ENCODE assay signal across 8 cellular contexts in the genomic region with DNA sequence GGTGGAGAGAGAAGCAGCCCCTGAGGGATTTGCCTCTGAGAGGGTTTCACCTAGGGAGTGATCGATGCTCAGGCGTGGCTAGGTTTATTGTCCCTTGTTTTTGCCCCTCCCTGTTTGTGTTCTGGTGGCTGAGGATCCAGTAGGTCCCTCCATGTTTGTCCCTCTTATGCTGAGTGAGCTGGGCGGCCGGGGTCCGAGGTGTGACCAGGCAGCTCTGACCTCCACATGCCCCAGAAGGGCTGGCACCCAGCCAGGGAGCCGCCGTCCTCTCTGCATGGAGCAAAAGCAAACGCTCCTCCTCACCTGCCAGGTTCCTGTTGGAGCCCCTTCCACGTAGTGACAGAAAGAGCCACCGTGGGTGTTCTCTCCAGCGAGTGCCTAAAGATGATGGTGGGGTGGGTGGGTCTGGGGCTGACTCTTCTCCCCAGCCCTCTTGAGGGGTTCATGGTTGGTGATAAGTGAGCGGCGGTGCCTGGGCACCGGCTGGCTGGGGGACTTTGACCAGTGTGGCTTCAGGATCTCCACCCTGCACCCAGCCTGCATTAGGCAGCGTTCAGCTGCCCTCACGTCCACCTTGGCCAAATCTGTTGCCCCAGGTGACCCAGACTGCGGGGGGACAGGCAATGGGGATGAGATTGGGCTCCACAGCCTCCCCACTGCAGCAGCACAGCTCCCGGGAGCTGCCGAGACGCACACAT. TPM values are rescaled to one million over a fixed set of nuclear protein-coding genes. Genes with fewer than 3 reads are reported as not detected.
A peak's percentile ranks its signal among the peaks of the same experiment; 100 is the strongest.
DNase-seq lines count a peak whose midpoint lies in the region; ATAC-seq, FAIRE-seq and TF ChIP-seq lines count a peak whose summit lies in the region.

No MANE protein-coding gene starts in this region.

- 0 out of 2 replicates have a peak, but pooled peaks cover 2% of the 10 kb centered on the region for H4K20me1 ChIP-seq in SK-N-SH (ENCODE audit: insufficient read depth)
- no peaks in the 10 kb centered on the region for H4K20me1 ChIP-seq in K562 (replicated peaks; ENCODE audit: control insufficient read depth, insufficient read depth, low read length)

- ATAC-seq in SK-N-SH treated with all-trans-retinoic acid at 6 μM for 48 hours (no peak), K562 (no peak), GM18502 (IDR thresholded peaks at IDR 0.05; ENCODE audit: poor library complexity, unreplicated experiment) (no peak)

- BruUV-seq in K562 (replicated peaks; lab: Mats Ljungman, UMichigan), result no TSS peak

- FAIRE-seq in K562 (lab: Jason Lieb, UNC), result no peak

- peaks cover 6 to 34% of the 10 kb centered on the region in 2 experiments for H3K36me3 ChIP-seq in SK-N-SH (replicated peaks in 1 of 2; ENCODE audit: control insufficient read depth in 1 of 2, insufficient read depth in 2 of 2, low read length in 1 of 2)
- peaks cover 43% of the 10 kb centered on the region; the same call in 1 of the 3 replicates for H3K36me3 ChIP-seq in K562 (ENCODE audit: control insufficient read depth, insufficient read depth, low read length)
- peaks cover 0 to 8% (median 3%) of the 10 kb centered on the region in 4 donors for H3K36me3 ChIP-seq in liver (ENCODE audit: control insufficient read depth in 4 of 4, insufficient read depth in 3 of 4, low read depth in 1 of 4, low read length in 3 of 4)
- peaks cover 54% of the 10 kb centered on the region for H3K36me3 ChIP-seq in suprapubic skin

- in situ Hi-C loops in K562 (cut with MboI), result no loop called here

- no peak overlapping the region for H3K9ac ChIP-seq in SK-N-SH
- peak overlapping the region in 1 of 2 experiments; percentile 68; a peak in 1 of 4 replicates for H3K9ac ChIP-seq in K562 (ENCODE audit: insufficient read depth in 1 of 2, low read depth in 2 of 2, low read length in 2 of 2)
- peak overlapping the region; percentile 1 to 59 for H3K9ac ChIP-seq in liver (ENCODE audit: low read depth in 1 of 2, low read length in 2 of 2)

- H3K4me2 ChIP-seq in SK-N-SH, result no peak overlapping the region
- no peak overlapping the region for H3K4me2 ChIP-seq in K562 (ENCODE audit: insufficient read depth, low read length)

- no peaks in the 10 kb centered on the region for H3K9me1 ChIP-seq in K562 (ENCODE audit: control insufficient read depth, insufficient read depth, low read length)

- H3K4me1 ChIP-seq in SK-N-SH (ENCODE audit: control insufficient read depth in 1 of 2, insufficient read depth in 2 of 2, low read depth in 1 of 2, low read length in 1 of 2) (peaks cover 0 to 4% of the 10 kb centered on the region in 2 experiments; a peak in 1 of 4 replicates), K562 (replicated peaks in 1 of 2; ENCODE audit: control insufficient read depth in 2 of 2, insufficient read depth in 2 of 2, low read length in 2 of 2) (peaks cover 0 to 65% of the 10 kb centered on the region in 2 experiments; a peak in 2 of 5 replicates), liver (ENCODE audit: control insufficient read depth in 4 of 4, insufficient read depth in 4 of 4, low read length in 3 of 4) (peaks cover 20 to 90% (median 74%) of the 10 kb centered on the region in 4 donors), suprapubic skin (peaks cover 27% of the 10 kb centered on the region)

- TF ChIP-seq POLR2A in K562 (conservative IDR thresholded peaks at IDR 0.05), result no peak
- no peak for TF ChIP-seq POLR2A in suprapubic skin (IDR thresholded peaks at IDR 0.05)

- H3K9me3 ChIP-seq in SK-N-SH (no peaks in the 10 kb centered on the region), K562 (replicated peaks; ENCODE audit: control insufficient read depth, insufficient read depth, low read depth, low read length) (no peaks in the 10 kb centered on the region), liver (ENCODE audit: control insufficient read depth in 4 of 4, low read length in 3 of 4) (no peaks in the 10 kb centered on the region), suprapubic skin (no peaks in the 10 kb centered on the region)

- no peak overlapping the region for H3K4me3 ChIP-seq in SK-N-SH (ENCODE audit: low read depth in 2 of 2, low read length in 1 of 2)
- H3K4me3 ChIP-seq in K562, result no peak overlapping the region
- H3K4me3 ChIP-seq in liver (ENCODE audit: low read depth in 1 of 3, low read length in 3 of 3), result peak overlapping the region; percentile 21 to 35 (median 24)
- H3K4me3 ChIP-seq in suprapubic skin, result peak overlapping the region; percentile 46
- H3K4me3 ChIP-seq in foreskin fibroblast (ENCODE audit: low read depth in 1 of 2, low read length in 2 of 2), result no peak overlapping the region

- WGBS in SK-N-SH (ENCODE audit: low lambda C conversion rate), result 86% methylated on average over 13 of the region's 20 CpGs
- WGBS in K562 (ENCODE audit: insufficient coverage, low coverage, missing lambda C conversion rate), result 64% methylated on average over 16 of the region's 20 CpGs
- WGBS in liver, result 31% methylated on average over 20 of the region's 20 CpGs
- 72% methylated on average over 15 of the region's 20 CpGs for WGBS in suprapubic skin

- H3K9me2 ChIP-seq in SK-N-SH, result no peaks in the 10 kb centered on the region

- POLR2A ChIA-PET in SK-N-SH (lab: Yijun Ruan, JAX), result interaction anchor here (0.5 to 0.9 kb wide), 2 partner anchors 14 to 151 kb away, joined by 3 read pairs; partner anchors contain the start of gene NUDT16L1
- POLR2A ChIA-PET in K562 (lab: Yijun Ruan, JAX), result interaction anchor here (0.6 kb wide), 1 partner anchor 393 kb away, joined by 4 read pairs; no protein-coding TSS in a partner anchor

- CTCF ChIA-PET in SK-N-SH (lab: Yijun Ruan, JAX) (interaction anchor here (1.7 kb wide), 1 partner anchor 13 kb away, joined by 7 read pairs; no protein-coding TSS in a partner anchor), K562 (lab: Yijun Ruan, JAX; ENCODE audit: low intra/inter-chr PET ratio) (no interaction called here)

- H3K79me2 ChIP-seq in SK-N-SH (ENCODE audit: insufficient read depth) (no peaks in the 10 kb centered on the region; the same call in 1 of the 2 replicates), K562 (ENCODE audit: control insufficient read depth, insufficient read depth, low read length) (no peaks in the 10 kb centered on the region)

- H3K27me3 ChIP-seq in SK-N-SH (ENCODE audit: insufficient read depth) (no peaks in the 10 kb centered on the region), K562 (ENCODE audit: control insufficient read depth in 2 of 2, insufficient read depth in 2 of 2, low read length in 2 of 2) (no peaks in the 10 kb centered on the region), liver (ENCODE audit: control insufficient read depth in 4 of 4, insufficient read depth in 4 of 4, low read length in 3 of 4) (no peaks in the 10 kb centered on the region), suprapubic skin (no peaks in the 10 kb centered on the region)

- H3F3A ChIP-seq in SK-N-SH (replicated peaks; ENCODE audit: insufficient read depth), result no peaks in the 10 kb centered on the region

- DNase-seq in SK-N-SH (peak; percentile 61), K562 (ENCODE audit: extremely low read depth in 1 of 4, low spot score in 3 of 4) (no peak), suprapubic skin (ENCODE audit: low spot score in 2 of 2) (no peak), foreskin fibroblast (no peak), 8988T (no peak)

- no peak for TF ChIP-seq RAD21 in SK-N-SH (IDR thresholded peaks at IDR 0.05; ENCODE audit: low read length)
- TF ChIP-seq RAD21 in K562 (CRISPR knock-in tag; conservative IDR thresholded peaks at IDR 0.05 in 1 of 2, IDR thresholded peaks at IDR 0.05 in 1 of 2), result no peak
- TF ChIP-seq RAD21 in liver (IDR thresholded peaks at IDR 0.05), result peak in 1 of 2 donors; percentile 3

- TF ChIP-seq EP300 in SK-N-SH (IDR thresholded peaks at IDR 0.05; ENCODE audit: borderline replicate concordance in 1 of 2, low read depth in 1 of 2, low read length in 1 of 2) (no peak), K562 (IDR thresholded peaks at IDR 0.05; ENCODE audit: low read length) (no peak), suprapubic skin (IDR thresholded peaks at IDR 0.05) (no peak)

- H2AFZ ChIP-seq in SK-N-SH (ENCODE audit: low read depth) (no peak overlapping the region), K562 (ENCODE audit: low read depth, low read length) (no peak overlapping the region)

- H3K27ac ChIP-seq in SK-N-SH (ENCODE audit: low read depth in 2 of 2, low read length in 1 of 2) (no peak overlapping the region; a peak in 1 of 4 replicates), K562 (ENCODE audit: extremely low read depth, low read depth, low read length) (no peak overlapping the region), liver (ENCODE audit: low read depth in 1 of 2, low read length in 2 of 2) (peak overlapping the region; percentile 91 to 98), suprapubic skin (peak overlapping the region; percentile 46)

- TF ChIP-seq CTCF in SK-N-SH (IDR thresholded peaks at IDR 0.05) (no peak), K562 (IDR thresholded peaks at IDR 0.05 in 2 of 3, conservative IDR thresholded peaks at IDR 0.05 in 1 of 3; ENCODE audit: insufficient read depth in 2 of 3, low read depth in 1 of 3, low read length in 3 of 3) (no peak), liver (IDR thresholded peaks at IDR 0.05; ENCODE audit: low read depth, low read length, missing input control) (no peak), suprapubic skin (IDR thresholded peaks at IDR 0.05) (no peak), foreskin fibroblast (IDR thresholded peaks at IDR 0.05; ENCODE audit: low read depth, low read length) (no peak)

- intact Hi-C loops in K562 (cut with micrococcal nuclease), result no loop called here

RNA-seq across cellular contexts. Expression of gene NUDT16L1, which starts 14.1 kb away (rescaled TPM):
- 45.8 and 45.9 TPM in 2 replicates for polyA plus RNA-seq in SK-N-SH (2012; rRNA removed)
- polyA plus RNA-seq in SK-N-SH (2012; cell fraction: cytosol; rRNA removed), result 28.8 and 35.6 TPM in 2 replicates
- polyA plus RNA-seq in SK-N-SH (2012; cell fraction: nucleus; rRNA removed), result 52.3 and 65.9 TPM in 2 replicates
- total RNA-seq in K562 (2011; cell fraction: chromatin; rRNA removed; ENCODE audit: low replicate concordance), result 12.3 and 32.4 TPM in 2 replicates
- total RNA-seq in K562 (2011; cell fraction: nucleolus; rRNA removed), result 30.5 and 32.1 TPM in 2 replicates
- 19.6 TPM in 2 replicates for total RNA-seq in K562 (2011; cell fraction: nucleoplasm; rRNA removed)
- total RNA-seq in K562 (2014; rRNA removed), result 35.7 and 37.0 TPM in 2 replicates
- total RNA-seq in K562 (2014; rRNA removed; fragmentation: Illumina TruSeq; extraction: Trizol), result 5.9 and 8.6 TPM in 2 replicates
- 13.7 and 13.8 TPM in 2 replicates for total RNA-seq in K562 (2015; rRNA removed; fragmentation: Illumina TruSeq; extraction: Trizol)
- total RNA-seq in K562 (2021), result 33.1 and 34.9 TPM in 2 replicates
- 14.6 and 20.1 TPM in 2 replicates for polyA plus RNA-seq in K562 (2011; rRNA removed)
- 25.7 and 57.0 TPM in 2 replicates for polyA plus RNA-seq in K562 (2011; cell fraction: cytosol; rRNA removed)
- 28.9 and 31.1 TPM in 2 replicates for polyA plus RNA-seq in K562 (2011; cell fraction: nucleus; rRNA removed)
- 18.7 and 22.2 TPM in 2 replicates for polyA plus RNA-seq in K562 (2012)
- 10.1 and 14.7 TPM in 2 replicates for polyA plus RNA-seq in K562 (2014; fragmentation: Illumina TruSeq; extraction: Trizol)
- polyA plus RNA-seq in K562 (2014; fragmentation: Nextera tagmentation; extraction: Ambion mirVana), result 1 to 10 TPM; 1.4 to 1.9 TPM
- polyA plus RNA-seq in K562 (2014; rRNA removed), result 37.6 and 39.9 TPM in 2 replicates
- 4.1 and 5.1 TPM in 2 replicates for polyA minus RNA-seq in K562 (2011; rRNA and poly(A)+ RNA removed)
- 7.0 and 11.2 TPM in 2 replicates for polyA minus RNA-seq in K562 (2011; cell fraction: cytosol; rRNA and poly(A)+ RNA removed)
- 10.1 and 11.6 TPM in 2 replicates for polyA minus RNA-seq in K562 (2011; cell fraction: nucleus; rRNA and poly(A)+ RNA removed)
- 10 to 100 TPM; 22.4 to 40.3 TPM for total RNA-seq in liver
- 10 to 100 TPM; 32.3 to 43.4 TPM for polyA plus RNA-seq in liver
- 10 to 100 TPM; 19.9 to 32.7 (median 24.6) TPM for total RNA-seq in suprapubic skin

RNA-seq across cellular contexts. Expression of gene MGRN1, which starts 54.7 kb away (rescaled TPM):
- polyA plus RNA-seq in SK-N-SH (2012; rRNA removed) (5.5 and 13.3 TPM in 2 replicates), K562 (2011; rRNA removed) (2.7 and 5.0 TPM in 2 replicates), K562 (2014; fragmentation: Illumina TruSeq; extraction: Trizol) (8.5 and 17.4 TPM in 2 replicates), K562 (2014; fragmentation: Nextera tagmentation; extraction: Ambion mirVana) (under 1 TPM; 0.15 to 0.27 TPM), K562 (2014; rRNA removed) (11.2 and 13.0 TPM in 2 replicates), liver (10 to 100 TPM; 21.9 to 29.9 TPM)
- 8.6 and 12.0 TPM in 2 replicates for polyA plus RNA-seq in SK-N-SH (2012; cell fraction: cytosol; rRNA removed)
- 26.7 and 38.3 TPM in 2 replicates for polyA plus RNA-seq in SK-N-SH (2012; cell fraction: nucleus; rRNA removed)
- 41.1 and 92.0 TPM in 2 replicates for total RNA-seq in K562 (2011; cell fraction: chromatin; rRNA removed; ENCODE audit: low replicate concordance)
- total RNA-seq in K562 (2011; cell fraction: nucleolus; rRNA removed), result 34.2 and 37.4 TPM in 2 replicates
- total RNA-seq in K562 (2011; cell fraction: nucleoplasm; rRNA removed), result 33.4 and 44.4 TPM in 2 replicates
- total RNA-seq in K562 (2014; rRNA removed) (11.6 and 15.7 TPM in 2 replicates), K562 (2014; rRNA removed; fragmentation: Illumina TruSeq; extraction: Trizol) (3.4 and 3.5 TPM in 2 replicates), K562 (2015; rRNA removed; fragmentation: Illumina TruSeq; extraction: Trizol) (6.0 and 6.8 TPM in 2 replicates), K562 (2021) (35.2 and 37.9 TPM in 2 replicates), liver (10 to 100 TPM; 15.9 to 35.7 TPM), suprapubic skin (10 to 100 TPM; 30.8 to 58.2 (median 44.8) TPM)
- polyA plus RNA-seq in K562 (2011; cell fraction: cytosol; rRNA removed), result 2.9 and 4.6 TPM in 2 replicates
- 15.2 and 25.7 TPM in 2 replicates for polyA plus RNA-seq in K562 (2011; cell fraction: nucleus; rRNA removed)
- polyA plus RNA-seq in K562 (2012), result 21.1 and 24.5 TPM in 2 replicates
- 5.9 and 6.1 TPM in 2 replicates for polyA minus RNA-seq in K562 (2011; rRNA and poly(A)+ RNA removed)
- polyA minus RNA-seq in K562 (2011; cell fraction: cytosol; rRNA and poly(A)+ RNA removed), result 14.1 and 21.3 TPM in 2 replicates
- polyA minus RNA-seq in K562 (2011; cell fraction: nucleus; rRNA and poly(A)+ RNA removed), result 10.2 and 16.8 TPM in 2 replicates

RNA-seq across cellular contexts. Expression of gene ANKS3, which starts 54.8 kb away (rescaled TPM):
- polyA plus RNA-seq in SK-N-SH (2012; rRNA removed) (42.2 and 43.9 TPM in 2 replicates), K562 (2011; rRNA removed) (17.2 and 21.5 TPM in 2 replicates), K562 (2014; fragmentation: Illumina TruSeq; extraction: Trizol) (9.3 and 11.4 TPM in 2 replicates), K562 (2014; fragmentation: Nextera tagmentation; extraction: Ambion mirVana) (under 1 TPM; 0.43 to 0.66 TPM), K562 (2014; rRNA removed) (23.4 and 23.7 TPM in 2 replicates), liver (1 to 10 TPM; 4.0 to 5.3 TPM)
- polyA plus RNA-seq in SK-N-SH (2012; cell fraction: cytosol; rRNA removed), result 15.6 and 21.8 TPM in 2 replicates
- polyA plus RNA-seq in SK-N-SH (2012; cell fraction: nucleus; rRNA removed), result 145 and 161 TPM in 2 replicates
- 131 and 242 TPM in 2 replicates for total RNA-seq in K562 (2011; cell fraction: chromatin; rRNA removed; ENCODE audit: low replicate concordance)
- total RNA-seq in K562 (2011; cell fraction: nucleolus; rRNA removed), result 131 and 135 TPM in 2 replicates
- 120 and 128 TPM in 2 replicates for total RNA-seq in K562 (2011; cell fraction: nucleoplasm; rRNA removed)
- total RNA-seq in K562 (2014; rRNA removed) (21.5 and 21.9 TPM in 2 replicates), K562 (2014; rRNA removed; fragmentation: Illumina TruSeq; extraction: Trizol) (8.0 and 12.0 TPM in 2 replicates), K562 (2015; rRNA removed; fragmentation: Illumina TruSeq; extraction: Trizol) (14.8 and 15.6 TPM in 2 replicates), K562 (2021) (22.1 and 25.7 TPM in 2 replicates), liver (10 to 100 TPM in 1 of 2 donors, 1 to 10 TPM in 1; 4.1 to 14.0 TPM), suprapubic skin (10 to 100 TPM; 11.5 to 36.5 (median 20.0) TPM)
- 15.2 and 18.4 TPM in 2 replicates for polyA plus RNA-seq in K562 (2011; cell fraction: cytosol; rRNA removed)
- 68.8 and 84.5 TPM in 2 replicates for polyA plus RNA-seq in K562 (2011; cell fraction: nucleus; rRNA removed)
- 11.9 and 13.9 TPM in 2 replicates for polyA plus RNA-seq in K562 (2012)
- polyA minus RNA-seq in K562 (2011; rRNA and poly(A)+ RNA removed), result 29.5 and 35.6 TPM in 2 replicates
- 11.2 and 13.6 TPM in 2 replicates for polyA minus RNA-seq in K562 (2011; cell fraction: cytosol; rRNA and poly(A)+ RNA removed)
- polyA minus RNA-seq in K562 (2011; cell fraction: nucleus; rRNA and poly(A)+ RNA removed), result 34.1 and 41.4 TPM in 2 replicates

RNA-seq across cellular contexts. Expression of gene DNAAF8, which starts 55.0 kb away (rescaled TPM):
- polyA plus RNA-seq in SK-N-SH (2012; rRNA removed), result 2.4 and 3.1 TPM in 2 replicates
- 1.7 and 2.1 TPM in 2 replicates for polyA plus RNA-seq in SK-N-SH (2012; cell fraction: cytosol; rRNA removed)
- polyA plus RNA-seq in SK-N-SH (2012; cell fraction: nucleus; rRNA removed), result 2.5 and 3.1 TPM in 2 replicates
- 0.19 TPM in 1 of 2 replicates, not detected in the other for total RNA-seq in K562 (2011; cell fraction: chromatin; rRNA removed; ENCODE audit: low replicate concordance)
- 0.33 and 0.39 TPM in 2 replicates for total RNA-seq in K562 (2011; cell fraction: nucleolus; rRNA removed)
- total RNA-seq in K562 (2011; cell fraction: nucleoplasm; rRNA removed), result 0.15 TPM in 2 replicates
- not detected in 2 replicates for total RNA-seq in K562 (2014; rRNA removed)
- total RNA-seq in K562 (2014; rRNA removed; fragmentation: Illumina TruSeq; extraction: Trizol), result not detected in 2 replicates
- total RNA-seq in K562 (2015; rRNA removed; fragmentation: Illumina TruSeq; extraction: Trizol), result not detected in 2 replicates
- total RNA-seq in K562 (2021), result not detected in 2 replicates
- polyA plus RNA-seq in K562 (2011; rRNA removed), result 0.04 and 0.11 TPM in 2 replicates
- polyA plus RNA-seq in K562 (2011; cell fraction: cytosol; rRNA removed), result 0.07 and 0.10 TPM in 2 replicates
- polyA plus RNA-seq in K562 (2011; cell fraction: nucleus; rRNA removed), result 0.07 and 0.40 TPM in 2 replicates
- 0.16 and 0.26 TPM in 2 replicates for polyA plus RNA-seq in K562 (2012)
- 0.10 TPM in 1 of 2 replicates, not detected in the other for polyA plus RNA-seq in K562 (2014; fragmentation: Illumina TruSeq; extraction: Trizol)
- polyA plus RNA-seq in K562 (2014; fragmentation: Nextera tagmentation; extraction: Ambion mirVana), result not detected
- polyA plus RNA-seq in K562 (2014; rRNA removed), result 0.12 TPM in 1 of 2 replicates, not detected in the other
- polyA minus RNA-seq in K562 (2011; rRNA and poly(A)+ RNA removed), result not detected in 2 replicates
- polyA minus RNA-seq in K562 (2011; cell fraction: cytosol; rRNA and poly(A)+ RNA removed), result not detected in 2 replicates
- 0.33 TPM in 1 of 2 replicates, not detected in the other for polyA minus RNA-seq in K562 (2011; cell fraction: nucleus; rRNA and poly(A)+ RNA removed)
- under 1 TPM; 0.42 to 0.70 TPM for total RNA-seq in liver
- under 1 TPM; 0.33 to 0.75 TPM for polyA plus RNA-seq in liver
- total RNA-seq in suprapubic skin, result 1 to 10 TPM in 2 of 4 donors, under 1 TPM in 1, not detected in 1; 0.36 to 1.7 (median 1.4) TPM

Comparison
In these comparisons a context has a peak if more than half of its experiments do, and no peak if none do; other contexts are left out.
1. H3K27ac ChIP-seq: peak in liver (2 of 2) and suprapubic skin (single experiment); none in SK-N-SH (0 of 2) and K562 (single experiment).
2. H3K4me3 ChIP-seq: peak in liver (3 of 3) and suprapubic skin (single experiment); none in SK-N-SH (0 of 2), K562 (single experiment) and foreskin fibroblast (0 of 2).
3. Of the 27 proteins assayed by ChIP-seq in both K562 and SK-N-SH: peak only in K562: NFIC; only in SK-N-SH: none; in both: none; in neither: 26.